In genomic region chr6:105993769-105994521, GRCh38 we compare ENCODE assay signal across 8 cellular contexts.
DNase-seq lines count a peak whose midpoint lies in the region; ATAC-seq and TF ChIP-seq lines count a peak whose summit lies in the region.

No MANE protein-coding gene starts in this region.

- peak; percentile 48 for ATAC-seq in GM19324 (IDR thresholded peaks at IDR 0.05; ENCODE audit: low FRiP score, unreplicated experiment)
- ATAC-seq in HG03045 (IDR thresholded peaks at IDR 0.05; ENCODE audit: unreplicated experiment) = no peak

- peak overlapping the region in 1 of 5 experiments; percentile 39 for H3K27ac Mint-ChIP-seq in brain

- H3K27me3 Mint-ChIP-seq in brain = peaks cover 93% of the 10 kb centered on the region

- TF ChIP-seq CTCF in brain (conservative IDR thresholded peaks at IDR 0.05) = no peak

- H3K4me1 Mint-ChIP-seq in brain = peaks cover 37% of the 10 kb centered on the region

- peak overlapping the region; percentile 63 to 95 (median 92) for H3K4me3 Mint-ChIP-seq in brain

- no peaks in the 10 kb centered on the region for H3K9me3 Mint-ChIP-seq in brain

- DNase-seq in T-helper 1 cell (peak; percentile 14 to 85 (median 46)), iPS-NIHi7 (ENCODE audit: extremely low spot score) (peak; percentile 36), kidney glomerular epithelial cell (lab: John Stamatoyannopoulos, UW) (no peak), NCI-H2107 (lab: John Stamatoyannopoulos, UW) (no peak)
- DNase-seq in stimulated activated CD4-positive, alpha-beta T cell treated with anti-CD3 and anti-CD28 coated beads, TNF-alpha, amount 100 ng/mL, for 4 hours (ENCODE audit: low read depth in 3 of 3) = peak in 2 of 3 experiments; percentile 18 to 26

- no peaks in the 10 kb centered on the region for H3K36me3 Mint-ChIP-seq in brain

Comparison
In these comparisons a context has a peak if more than half of its experiments do, and no peak if none do; other contexts are left out.
1. DNase-seq: peak in T-helper 1 cell (5 of 5), iPS-NIHi7 (single experiment) and stimulated activated CD4-positive, alpha-beta T cell treated with anti-CD3 and anti-CD28 coated beads, TNF-alpha, amount 100 ng/mL, for 4 hours (2 of 3); none in kidney glomerular epithelial cell (single experiment) and NCI-H2107 (single experiment).